ENCODE assay signal across 1 cellular context in the genomic region with DNA sequence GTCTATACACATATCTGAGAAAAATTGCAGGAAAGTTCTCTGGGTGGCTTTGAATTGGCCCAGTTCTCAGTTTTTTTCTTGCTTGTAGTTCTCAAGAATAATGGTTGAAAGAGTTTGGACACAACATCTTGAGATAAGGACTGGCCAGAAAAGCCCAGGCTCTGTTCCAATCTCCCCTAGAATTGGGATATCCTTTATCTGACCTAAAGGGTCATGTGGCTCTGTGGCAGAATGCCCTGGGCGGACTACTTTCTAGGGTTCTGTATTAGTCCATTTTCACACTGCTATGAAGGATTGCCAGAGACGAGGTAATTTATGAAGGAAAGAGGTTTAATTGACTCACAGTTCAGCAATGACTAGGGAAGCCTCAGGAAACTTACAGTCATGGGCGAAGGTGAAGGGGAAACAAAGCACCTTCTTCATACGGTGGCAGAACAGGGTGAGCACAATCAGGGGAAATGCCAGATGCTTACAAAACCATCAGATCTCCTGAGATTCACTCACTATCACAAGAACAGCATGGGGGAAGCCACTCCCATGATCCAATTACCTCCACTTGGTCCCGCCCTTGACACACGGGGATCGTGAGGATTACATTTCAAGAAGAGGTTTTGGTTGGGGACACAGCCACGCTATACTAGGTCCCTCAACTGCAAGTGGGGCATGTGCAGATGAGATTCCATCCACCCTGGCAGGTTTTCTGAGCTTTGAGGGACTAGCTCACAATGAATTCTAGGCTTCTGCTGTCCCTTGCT.
TF ChIP-seq lines count a peak whose summit lies in the region.

No MANE protein-coding gene starts in this region.

TF ChIP-seq in GM23338, 12 proteins besides CTCF, POLR2A, EP300 and RAD21 (continued from another document):
- TF ChIP-seq EZH2phosphoT487 (IDR thresholded peaks at IDR 0.05; ENCODE audit: unreplicated experiment) (no peak), EZH2 (IDR thresholded peaks at IDR 0.05; ENCODE audit: low read depth, unreplicated experiment) (no peak)
